In the genomic region with DNA sequence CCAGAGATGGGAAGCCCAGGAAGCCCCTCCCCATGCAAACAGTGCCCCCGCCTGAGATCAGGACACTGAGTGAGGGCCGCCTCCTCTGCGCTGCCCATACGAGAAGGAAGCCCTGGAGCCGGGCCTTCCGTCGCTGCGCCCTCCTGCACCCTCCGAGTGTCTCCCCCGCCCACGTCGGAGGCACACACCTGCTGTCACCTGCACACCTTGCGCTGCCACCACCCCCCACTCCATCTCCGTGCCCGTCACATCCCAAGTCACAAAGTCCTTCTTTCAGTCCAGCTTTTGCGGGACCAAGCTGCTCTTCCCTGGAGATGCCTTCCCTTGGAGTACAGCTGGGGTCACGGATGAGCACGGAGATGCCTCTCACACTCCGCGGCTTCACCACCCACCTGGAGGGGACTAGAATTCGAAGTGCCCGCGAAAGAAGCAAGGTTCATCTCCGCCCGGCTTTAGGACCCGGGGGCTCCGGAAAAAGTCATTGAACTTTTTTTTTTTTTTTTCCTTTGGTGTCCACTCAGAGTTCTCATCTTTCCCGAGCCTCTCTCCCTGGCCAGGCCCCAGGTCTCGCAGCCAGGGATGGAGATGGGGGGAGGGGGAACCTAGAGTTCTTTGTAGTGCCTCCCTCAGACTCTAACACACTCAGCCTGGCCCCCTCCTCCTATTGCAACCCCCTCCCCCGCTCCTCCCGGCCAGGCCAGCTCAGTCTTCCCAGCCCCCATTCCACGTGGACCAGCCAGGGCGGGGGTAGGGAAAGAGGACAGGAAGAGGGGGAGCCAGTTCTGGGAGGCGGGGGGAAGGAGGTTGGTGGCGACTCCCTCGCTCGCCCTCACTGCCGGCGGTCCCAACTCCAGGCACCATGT, we compare ENCODE assay signal across 1 cellular context.
TF ChIP-seq lines count a peak whose summit lies in the region.

A gene with protein sequence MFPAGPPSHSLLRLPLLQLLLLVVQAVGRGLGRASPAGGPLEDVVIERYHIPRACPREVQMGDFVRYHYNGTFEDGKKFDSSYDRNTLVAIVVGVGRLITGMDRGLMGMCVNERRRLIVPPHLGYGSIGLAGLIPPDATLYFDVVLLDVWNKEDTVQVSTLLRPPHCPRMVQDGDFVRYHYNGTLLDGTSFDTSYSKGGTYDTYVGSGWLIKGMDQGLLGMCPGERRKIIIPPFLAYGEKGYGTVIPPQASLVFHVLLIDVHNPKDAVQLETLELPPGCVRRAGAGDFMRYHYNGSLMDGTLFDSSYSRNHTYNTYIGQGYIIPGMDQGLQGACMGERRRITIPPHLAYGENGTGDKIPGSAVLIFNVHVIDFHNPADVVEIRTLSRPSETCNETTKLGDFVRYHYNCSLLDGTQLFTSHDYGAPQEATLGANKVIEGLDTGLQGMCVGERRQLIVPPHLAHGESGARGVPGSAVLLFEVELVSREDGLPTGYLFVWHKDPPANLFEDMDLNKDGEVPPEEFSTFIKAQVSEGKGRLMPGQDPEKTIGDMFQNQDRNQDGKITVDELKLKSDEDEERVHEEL (plus strand): TSS at position 829 of the 863 bp plus-strand sequence. CDS start 31 bp downstream, at position 860.

TF ChIP-seq in neural cell, 6 proteins besides CTCF, POLR2A, EP300 and RAD21:
- TF ChIP-seq, protein P1, sequence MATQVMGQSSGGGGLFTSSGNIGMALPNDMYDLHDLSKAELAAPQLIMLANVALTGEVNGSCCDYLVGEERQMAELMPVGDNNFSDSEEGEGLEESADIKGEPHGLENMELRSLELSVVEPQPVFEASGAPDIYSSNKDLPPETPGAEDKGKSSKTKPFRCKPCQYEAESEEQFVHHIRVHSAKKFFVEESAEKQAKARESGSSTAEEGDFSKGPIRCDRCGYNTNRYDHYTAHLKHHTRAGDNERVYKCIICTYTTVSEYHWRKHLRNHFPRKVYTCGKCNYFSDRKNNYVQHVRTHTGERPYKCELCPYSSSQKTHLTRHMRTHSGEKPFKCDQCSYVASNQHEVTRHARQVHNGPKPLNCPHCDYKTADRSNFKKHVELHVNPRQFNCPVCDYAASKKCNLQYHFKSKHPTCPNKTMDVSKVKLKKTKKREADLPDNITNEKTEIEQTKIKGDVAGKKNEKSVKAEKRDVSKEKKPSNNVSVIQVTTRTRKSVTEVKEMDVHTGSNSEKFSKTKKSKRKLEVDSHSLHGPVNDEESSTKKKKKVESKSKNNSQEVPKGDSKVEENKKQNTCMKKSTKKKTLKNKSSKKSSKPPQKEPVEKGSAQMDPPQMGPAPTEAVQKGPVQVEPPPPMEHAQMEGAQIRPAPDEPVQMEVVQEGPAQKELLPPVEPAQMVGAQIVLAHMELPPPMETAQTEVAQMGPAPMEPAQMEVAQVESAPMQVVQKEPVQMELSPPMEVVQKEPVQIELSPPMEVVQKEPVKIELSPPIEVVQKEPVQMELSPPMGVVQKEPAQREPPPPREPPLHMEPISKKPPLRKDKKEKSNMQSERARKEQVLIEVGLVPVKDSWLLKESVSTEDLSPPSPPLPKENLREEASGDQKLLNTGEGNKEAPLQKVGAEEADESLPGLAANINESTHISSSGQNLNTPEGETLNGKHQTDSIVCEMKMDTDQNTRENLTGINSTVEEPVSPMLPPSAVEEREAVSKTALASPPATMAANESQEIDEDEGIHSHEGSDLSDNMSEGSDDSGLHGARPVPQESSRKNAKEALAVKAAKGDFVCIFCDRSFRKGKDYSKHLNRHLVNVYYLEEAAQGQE (IDR thresholded peaks at IDR 0.05; ENCODE audit: borderline replicate concordance) = peak; percentile 27
- no peak for TF ChIP-seq TAF1 (IDR thresholded peaks at IDR 0.05; ENCODE audit: low read depth)
- peak; percentile 71 for TF ChIP-seq MXI1 (conservative IDR thresholded peaks at IDR 0.05; ENCODE audit: poor library complexity, severe bottlenecking)
- no peak for TF ChIP-seq SMC3 (conservative IDR thresholded peaks at IDR 0.05; ENCODE audit: poor library complexity)
- TF ChIP-seq EZH2 (IDR thresholded peaks at IDR 0.05; ENCODE audit: borderline replicate concordance, insufficient read depth, low read length, poor library complexity, severe bottlenecking) = no peak
